Comparison of ENCODE assay signal across 7 cellular contexts in genomic region chr4:117488692-117489091, GRCh38.
"Had no signal": no experiment of that assay in that cellular context is flagged by ENCODE, and none has a peak within 500 bp of the region (broad histone marks: within the 10 kb centered on the region; RNA-seq: fewer than 3 reads in every experiment).

No MANE protein-coding gene starts in this region.

- H3K9ac ChIP-seq: KMS-11 had no signal

- H3K4me2 ChIP-seq: KMS-11 had no signal

- FAIRE-seq: HTR-8/SVneo, K562 had no signal

- DNase-seq: IMR-90, KBM-7, KG1 had no signal

- ATAC-seq: K562 had no signal

- H3K4me3 ChIP-seq: K562 had no signal

- H3K27ac ChIP-seq: HL-60, KMS-11 had no signal
